In the genomic region with DNA sequence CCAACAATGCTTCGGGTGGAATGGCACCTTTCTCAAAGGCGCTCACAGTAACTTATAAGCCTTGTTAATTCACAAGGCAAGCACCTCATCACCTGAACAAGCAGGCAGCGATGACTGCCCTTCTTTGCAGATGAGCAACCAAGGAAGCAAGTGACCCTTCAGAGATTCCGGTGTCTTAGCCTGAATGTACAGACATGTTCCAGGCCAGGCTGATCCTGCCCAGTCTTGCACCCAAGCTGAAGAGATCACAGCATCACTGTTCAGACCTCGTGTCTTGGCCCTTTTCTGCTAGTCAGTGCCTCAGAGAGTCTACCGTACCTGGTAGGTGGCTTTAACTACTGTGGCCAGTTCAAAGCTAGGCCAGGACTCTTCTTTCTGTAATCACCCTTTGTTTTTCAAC, we compare ENCODE assay signal across 1 cellular context.
TF ChIP-seq lines count a peak whose summit lies in the region.

No MANE protein-coding gene starts in this region.

TF ChIP-seq in IMR-90, 13 proteins besides CTCF, POLR2A, EP300 and RAD21:
- TF ChIP-seq, protein P1, sequence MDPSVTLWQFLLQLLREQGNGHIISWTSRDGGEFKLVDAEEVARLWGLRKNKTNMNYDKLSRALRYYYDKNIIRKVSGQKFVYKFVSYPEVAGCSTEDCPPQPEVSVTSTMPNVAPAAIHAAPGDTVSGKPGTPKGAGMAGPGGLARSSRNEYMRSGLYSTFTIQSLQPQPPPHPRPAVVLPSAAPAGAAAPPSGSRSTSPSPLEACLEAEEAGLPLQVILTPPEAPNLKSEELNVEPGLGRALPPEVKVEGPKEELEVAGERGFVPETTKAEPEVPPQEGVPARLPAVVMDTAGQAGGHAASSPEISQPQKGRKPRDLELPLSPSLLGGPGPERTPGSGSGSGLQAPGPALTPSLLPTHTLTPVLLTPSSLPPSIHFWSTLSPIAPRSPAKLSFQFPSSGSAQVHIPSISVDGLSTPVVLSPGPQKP (IDR thresholded peaks at IDR 0.05; ENCODE audit: borderline replicate concordance, low read depth, low read length), result no peak
- TF ChIP-seq MXI1 (IDR thresholded peaks at IDR 0.05; ENCODE audit: borderline replicate concordance, low read depth, low read length) (no peak), FOS (IDR thresholded peaks at IDR 0.05; ENCODE audit: low read depth, low read length) (no peak), RFX5 (IDR thresholded peaks at IDR 0.05; ENCODE audit: low read depth, low read length) (no peak), SMC3 (IDR thresholded peaks at IDR 0.05; ENCODE audit: low read depth, low read length) (no peak), MAFK (IDR thresholded peaks at IDR 0.05; ENCODE audit: low read depth, low read length) (no peak), NFE2L2 (IDR thresholded peaks at IDR 0.05; ENCODE audit: low read depth, low read length) (no peak), BHLHE40 (IDR thresholded peaks at IDR 0.05; ENCODE audit: low read depth, low read length) (no peak), CEBPB (IDR thresholded peaks at IDR 0.05; ENCODE audit: low read depth, low read length) (no peak), MAZ (IDR thresholded peaks at IDR 0.05; ENCODE audit: borderline replicate concordance, low read depth, low read length) (no peak), RCOR1 (IDR thresholded peaks at IDR 0.05; ENCODE audit: insufficient replicate concordance, low read length) (no peak)
